ENCODE assay signal across 24 cellular contexts in genomic region chr2:51953931-51954330, GRCh38.
DNase-seq lines count a peak whose midpoint lies in the region; TF ChIP-seq lines count a peak whose summit lies in the region.
"Had no signal": no experiment of that assay in that cellular context is flagged by ENCODE, and none has a peak within 500 bp of the region (broad histone marks: within the 10 kb centered on the region; RNA-seq: fewer than 3 reads in every experiment).

No MANE protein-coding gene starts in this region.

- CTCF ChIA-PET in GM10248 (lab: Yijun Ruan, JAX) = interaction anchor here (0.8 kb wide), 1 partner anchor 17 kb away, joined by 3 read pairs; no protein-coding TSS in a partner anchor

- peak overlapping the region; percentile 28 for H3K4me3 Mint-ChIP-seq in osteocyte (ENCODE audit: unreplicated experiment)
- H3K4me3 Mint-ChIP-seq: activated CD4-positive, alpha-beta memory T cell treated with anti-CD3 and anti-CD28 coated beads, Interleukin-2, amount 10 ng/mL, durations not matched to agents 7 days and 5 days; CD4-positive, alpha-beta T cell; effector memory CD8-positive, alpha-beta T cell had no signal

- no peaks in the 10 kb centered on the region for H3K27me3 Mint-ChIP-seq in osteocyte (ENCODE audit: unreplicated experiment)
- H3K27me3 Mint-ChIP-seq: activated CD4-positive, alpha-beta memory T cell treated with anti-CD3 and anti-CD28 coated beads, Interleukin-2, amount 10 ng/mL, durations not matched to agents 7 days and 5 days; CD4-positive, alpha-beta T cell; effector memory CD8-positive, alpha-beta T cell had no signal

- H3K27me3 ChIP-seq in adrenal gland = no peaks in the 10 kb centered on the region
- H3K27me3 ChIP-seq: foreskin keratinocyte, heart right ventricle had no signal

- peaks cover 19% of the 10 kb centered on the region for H3K9me3 Mint-ChIP-seq in osteocyte (ENCODE audit: unreplicated experiment)

- no peak overlapping the region for H3K27ac ChIP-seq in adrenal gland
- H3K27ac ChIP-seq: coronary artery, foreskin keratinocyte, heart right ventricle, parathyroid adenoma had no signal

- no peaks in the 10 kb centered on the region for H3K36me3 Mint-ChIP-seq in osteocyte (ENCODE audit: unreplicated experiment)

- no peak for TF ChIP-seq POLR2A in adrenal gland (IDR thresholded peaks at IDR 0.05)

- peaks cover 13% of the 10 kb centered on the region for H3K4me1 Mint-ChIP-seq in osteocyte (ENCODE audit: unreplicated experiment)
- H3K4me1 Mint-ChIP-seq: activated CD4-positive, alpha-beta memory T cell treated with anti-CD3 and anti-CD28 coated beads, Interleukin-2, amount 10 ng/mL, durations not matched to agents 7 days and 5 days had no signal

- H3K27ac Mint-ChIP-seq in osteocyte (ENCODE audit: unreplicated experiment) = no peak overlapping the region
- H3K27ac Mint-ChIP-seq: activated CD4-positive, alpha-beta memory T cell treated with anti-CD3 and anti-CD28 coated beads, Interleukin-2, amount 10 ng/mL, durations not matched to agents 7 days and 5 days; CD4-positive, alpha-beta T cell; effector memory CD8-positive, alpha-beta T cell had no signal

- DNase-seq in HCEC 1CT (peak; percentile 23), amniotic epithelial cell (ENCODE audit: low read depth) (peak; percentile 67), fibroblast of peridontal ligament (ENCODE audit: extremely low read depth) (peak; percentile 71), osteocyte (ENCODE audit: extremely low spot score, unreplicated experiment) (no peak), adrenal gland (no peak), HuH-7.5 (ENCODE audit: low spot score) (no peak), GM10248 (ENCODE audit: extremely low spot score) (no peak), NCI-H526 (lab: John Stamatoyannopoulos, UW) (no peak)
- DNase-seq: activated CD4-positive, alpha-beta memory T cell treated with anti-CD3 and anti-CD28 coated beads, Interleukin-2, amount 10 ng/mL, durations not matched to agents 7 days and 5 days; activated CD8-positive, alpha-beta memory T cell treated with anti-CD3 and anti-CD28 coated beads, Interleukin-2, amount 50 U/mL, for 4 hours; activated naive CD4-positive, alpha-beta T cell; CD4-positive, alpha-beta T cell; DND-41; effector memory CD8-positive, alpha-beta T cell; foreskin keratinocyte; heart right ventricle; NCI-H1417; NCI-H2029 treated with DMSO at 0.1 percent for 48 hours; NCI-H2227 treated with DMSO at 0.1 percent for 48 hours; Right ventricle myocardium superior; stimulated activated naive CD4-positive, alpha-beta T cell had no signal

- H3K4me1 ChIP-seq in adrenal gland (replicated peaks in 1 of 2) = no peaks in the 10 kb centered on the region
- H3K4me1 ChIP-seq: foreskin keratinocyte, heart right ventricle, parathyroid adenoma had no signal

- TF ChIP-seq CTCF in osteocyte (IDR thresholded peaks at IDR 0.05) (no peak), adrenal gland (IDR thresholded peaks at IDR 0.05) (no peak), GM10248 (IDR thresholded peaks at IDR 0.05; ENCODE audit: control extremely low read depth, extremely low read depth, low read depth, missing control alignments) (no peak)

- POLR2A ChIA-PET in GM10248 (lab: Yijun Ruan, JAX) = no interaction called here

- no peaks in the 10 kb centered on the region for H3K36me3 ChIP-seq in adrenal gland (replicated peaks in 1 of 2)
- H3K36me3 ChIP-seq: heart right ventricle had no signal

- intact Hi-C loops in adrenal gland (cut with DNase I) = no loop called here

- H3K4me3 ChIP-seq in adrenal gland = no peak overlapping the region
- H3K4me3 ChIP-seq: coronary artery, heart right ventricle, smooth muscle cell had no signal

- H3K9me3 ChIP-seq in adrenal gland (replicated peaks in 1 of 3) = no peaks in the 10 kb centered on the region

Comparison
In these comparisons a context has a peak if more than half of its experiments do, and no peak if none do; other contexts are left out.
1. DNase-seq: peak in HCEC 1CT (single experiment), amniotic epithelial cell (single experiment) and fibroblast of peridontal ligament (single experiment); none in osteocyte (single experiment), adrenal gland (0 of 7), HuH-7.5 (single experiment), GM10248 (single experiment) and NCI-H526 (0 of 2).